8 cellular contexts compared by ENCODE assay signal in genomic region chr13:94327318-94327717, GRCh38.
DNase-seq lines count a peak whose midpoint lies in the region; ATAC-seq and TF ChIP-seq lines count a peak whose summit lies in the region.
"Had no signal": no experiment of that assay in that cellular context is flagged by ENCODE, and none has a peak within 500 bp of the region (broad histone marks: within the 10 kb centered on the region; RNA-seq: fewer than 3 reads in every experiment).

No MANE protein-coding gene starts in this region.

- H3K4me1 Mint-ChIP-seq in nephron progenitor cell, result peaks cover 73% of the 10 kb centered on the region

- no peak overlapping the region for H2BK120ac ChIP-seq in neuronal stem cell (ENCODE audit: low read depth, low read length)

- H3K27me3 Mint-ChIP-seq in nephron progenitor cell (ENCODE audit: low read depth, poor library complexity), result peaks cover 3% of the 10 kb centered on the region

- H2BK15ac ChIP-seq in neuronal stem cell (ENCODE audit: low read length), result no peak overlapping the region

- no peak overlapping the region for H4K91ac ChIP-seq in neuronal stem cell (ENCODE audit: low read depth, low read length, poor library complexity)

- no CpG with 5 or more reads among the region's 6 CpGs for WGBS in neuronal stem cell (ENCODE audit: extremely low coverage in 2 of 2, insufficient read length in 2 of 2, insufficient replicate concordance in 1 of 2), 2 donors

- H3K14ac ChIP-seq in neuronal stem cell (ENCODE audit: low read length), result no peak overlapping the region

- H3K9me3 ChIP-seq in OCI-LY7 (ENCODE audit: low read length) (no peaks in the 10 kb centered on the region), neuronal stem cell (replicated peaks in 1 of 2; ENCODE audit: control insufficient read depth in 2 of 2, insufficient read depth in 1 of 2, low read depth in 1 of 2, low read length in 2 of 2) (no peaks in the 10 kb centered on the region), colonic mucosa (no peaks in the 10 kb centered on the region)

- H3K27me3 ChIP-seq in neuronal stem cell (ENCODE audit: control insufficient read depth in 3 of 3, insufficient read depth in 3 of 3, low read depth in 1 of 3, low read length in 3 of 3) (no peaks in the 10 kb centered on the region), colonic mucosa (no peaks in the 10 kb centered on the region)

- CTCF ChIA-PET in OCI-LY7 (lab: Charles Lee; ENCODE audit: unreplicated experiment), result no interaction called here

- peak; percentile 49 for DNase-seq in OCI-LY7 (ENCODE audit: low spot score)
- DNase-seq in nephron progenitor cell, result no peak
- DNase-seq in neuronal stem cell (ENCODE audit: low spot score), result no peak
- DNase-seq in NOMO-1 (lab: John Stamatoyannopoulos, UW; ENCODE audit: unreplicated experiment in 2 of 2), result no peak
- no peak for DNase-seq in colonic mucosa
- DNase-seq: activated CD4-positive, alpha-beta T cell treated with anti-CD3 and anti-CD28 coated beads, Interleukin-2, amount 50 U/mL, for 48 hours had no signal

- no peak overlapping the region for H3K4me3 ChIP-seq in OCI-LY7 (ENCODE audit: low read depth, low read length, poor library complexity, severe bottlenecking)
- H3K4me3 ChIP-seq in neuronal stem cell (ENCODE audit: low read length in 2 of 2), result no peak overlapping the region
- no peak overlapping the region for H3K4me3 ChIP-seq in colonic mucosa

- H3K9me2 ChIP-seq in OCI-LY7 (ENCODE audit: insufficient read depth, low read length), result no peaks in the 10 kb centered on the region

- H2BK12ac ChIP-seq in neuronal stem cell (ENCODE audit: low read length), result no peak overlapping the region

- no peaks in the 10 kb centered on the region for H3K79me2 ChIP-seq in OCI-LY7 (ENCODE audit: insufficient read depth, low read depth, low read length)

- H3K27ac Mint-ChIP-seq in nephron progenitor cell, result peak overlapping the region; percentile 98

- H3K9ac ChIP-seq in neuronal stem cell (ENCODE audit: low read depth, low read length, poor library complexity) (no peak overlapping the region), colonic mucosa (ENCODE audit: low read depth in 2 of 2, low read length in 2 of 2) (no peak overlapping the region)

- peak overlapping the region; percentile 28 for H3K27ac ChIP-seq in OCI-LY7 (ENCODE audit: low read depth, low read length, poor library complexity, severe bottlenecking)
- no peak overlapping the region for H3K27ac ChIP-seq in neuronal stem cell (replicated peaks; ENCODE audit: low read length)
- no peak overlapping the region for H3K27ac ChIP-seq in colonic mucosa

- no peak overlapping the region for H3K4ac ChIP-seq in neuronal stem cell (ENCODE audit: low read length)

- peak overlapping the region; percentile 16 for H3K4me3 Mint-ChIP-seq in nephron progenitor cell

- no peaks in the 10 kb centered on the region for H3K36me3 ChIP-seq in OCI-LY7 (ENCODE audit: insufficient read depth, low read length)
- H3K36me3 ChIP-seq in neuronal stem cell (replicated peaks in 1 of 2; ENCODE audit: control insufficient read depth in 2 of 2, insufficient read depth in 2 of 2, low read length in 2 of 2), result no peaks in the 10 kb centered on the region
- no peaks in the 10 kb centered on the region for H3K36me3 ChIP-seq in colonic mucosa

- H4K8ac ChIP-seq in neuronal stem cell (ENCODE audit: low read depth, low read length), result no peak overlapping the region

- H3K9me3 Mint-ChIP-seq in nephron progenitor cell, result peaks cover 4% of the 10 kb centered on the region

- ATAC-seq in GM18909 (IDR thresholded peaks at IDR 0.05; ENCODE audit: poor library complexity, unreplicated experiment), result peak; percentile 95
- peak; percentile 89 for ATAC-seq in HG02678 (IDR thresholded peaks at IDR 0.05; ENCODE audit: unreplicated experiment)

- peaks cover 5% of the 10 kb centered on the region for H3K36me3 Mint-ChIP-seq in nephron progenitor cell (ENCODE audit: low read depth)

- H2AK5ac ChIP-seq in neuronal stem cell (ENCODE audit: low read depth, low read length), result no peak overlapping the region

- no peaks in the 10 kb centered on the region for H3K79me1 ChIP-seq in neuronal stem cell (ENCODE audit: low read depth, low read length)

- H3K4me2 ChIP-seq in OCI-LY7 (ENCODE audit: low read length) (peak overlapping the region; percentile 51), neuronal stem cell (ENCODE audit: insufficient read depth, low read length, poor library complexity, severe bottlenecking) (no peak overlapping the region)

- H2AFZ ChIP-seq in OCI-LY7 (ENCODE audit: low read length) (peak overlapping the region; percentile 41), neuronal stem cell (ENCODE audit: low read length) (no peak overlapping the region)

- H3K4me1 ChIP-seq in OCI-LY7 (ENCODE audit: insufficient read depth, low read length, poor library complexity, severe bottlenecking) (peaks cover 22% of the 10 kb centered on the region), neuronal stem cell (ENCODE audit: control insufficient read depth in 2 of 2, insufficient read depth in 1 of 2, low read depth in 1 of 2, low read length in 2 of 2) (peaks cover 2 to 13% of the 10 kb centered on the region in 2 donors), colonic mucosa (no peaks in the 10 kb centered on the region)

- TF ChIP-seq CTCF in OCI-LY7 (conservative IDR thresholded peaks at IDR 0.05; ENCODE audit: low read length) (no peak), nephron progenitor cell (IDR thresholded peaks at IDR 0.05) (no peak), colonic mucosa (IDR thresholded peaks at IDR 0.05) (no peak)

- no TSS peak for BruUV-seq in OCI-LY7 (replicated peaks; lab: Mats Ljungman, UMichigan)

- H4K20me1 ChIP-seq in OCI-LY7 (ENCODE audit: insufficient read depth, low read length), result no peaks in the 10 kb centered on the region

- H3K23ac ChIP-seq in neuronal stem cell (ENCODE audit: low read depth, low read length, poor library complexity), result no peak overlapping the region

- H2BK5ac ChIP-seq in neuronal stem cell (ENCODE audit: low read length), result no peak overlapping the region

- POLR2A ChIA-PET in OCI-LY7 (lab: Charles Lee), result no interaction called here

- intact Hi-C loops in OCI-LY7 (cut with micrococcal nuclease; ENCODE audit: unreplicated experiment), result no loop called here
- intact Hi-C loops in colonic mucosa (cut with DNase I), result no loop called here

- H3K18ac ChIP-seq in neuronal stem cell (ENCODE audit: low read length), result no peak overlapping the region
